10 cellular contexts compared by ENCODE assay signal in genomic region chr1:167669209-167670139, GRCh38. TPM values are rescaled to one million over a fixed set of nuclear protein-coding genes. Genes with fewer than 3 reads are reported as not detected.
A peak's percentile ranks its signal among the peaks of the same experiment; 100 is the strongest.
DNase-seq lines count a peak whose midpoint lies in the region; ATAC-seq and TF ChIP-seq lines count a peak whose summit lies in the region.
"Had no signal": no experiment of that assay in that cellular context is flagged by ENCODE, and none has a peak within 500 bp of the region (broad histone marks: within the 10 kb centered on the region; RNA-seq: fewer than 3 reads in every experiment).

No MANE protein-coding gene starts in this region.

- peak; percentile 65 for DNase-seq in GM12864 (ENCODE audit: low read depth)
- DNase-seq in heart right ventricle = no peak
- DNase-seq in NCI-H82 treated with DMSO at 0.1 percent for 48 hours (lab: John Stamatoyannopoulos, UW; ENCODE audit: unreplicated experiment) = no peak
- DNase-seq in SK-N-DZ (ENCODE audit: low spot score) = no peak
- no peak for DNase-seq in NCI-H524 (lab: John Stamatoyannopoulos, UW)
- DNase-seq in dedifferentiated amniotic fluid mesenchymal stem cell (ENCODE audit: extremely low spot score) = no peak
- DNase-seq: right lobe of liver had no signal

- no peaks in the 10 kb centered on the region for H3K27me3 ChIP-seq in heart right ventricle
- H3K27me3 ChIP-seq: hepatocyte, right lobe of liver had no signal

- peak overlapping the region in 7 of 10 donors; percentile 9 to 87 (median 49) for H3K27ac ChIP-seq in heart right ventricle
- H3K27ac ChIP-seq: hepatocyte, right lobe of liver had no signal

- H3K4me3 ChIP-seq in GM12864 (ENCODE audit: low read depth, low read length) = no peak overlapping the region
- no peak overlapping the region for H3K4me3 ChIP-seq in heart right ventricle
- H3K4me3 ChIP-seq: hepatocyte, right lobe of liver had no signal

- peaks cover 8 to 77% (median 71%) of the 10 kb centered on the region in 9 donors for H3K4me1 ChIP-seq in heart right ventricle
- H3K4me1 ChIP-seq: right lobe of liver had no signal

- ATAC-seq in GM21360 (IDR thresholded peaks at IDR 0.05; ENCODE audit: unreplicated experiment) = peak; percentile 50
- peak; percentile 45 for ATAC-seq in HG03469 (IDR thresholded peaks at IDR 0.05; ENCODE audit: unreplicated experiment)
- peak; percentile 21 to 82 (median 50) for ATAC-seq in heart right ventricle

- H3K36me3 ChIP-seq in heart right ventricle = peaks cover 0 to 29% (median 6%) of the 10 kb centered on the region in 9 donors

- 21 to 33% methylated on average over 6 of the region's 6 CpGs for WGBS in heart right ventricle, 2 donors

- no peaks in the 10 kb centered on the region for H3K9me3 ChIP-seq in heart right ventricle
- H3K9me3 ChIP-seq: right lobe of liver had no signal

- TF ChIP-seq CTCF in GM12864 (IDR thresholded peaks at IDR 0.05; ENCODE audit: low read depth, low read length, missing control alignments) (no peak), heart right ventricle (IDR thresholded peaks at IDR 0.05) (no peak)

- intact Hi-C loops in heart right ventricle (cut with DNase I) = loop anchor here in 2 of 10 donors (5.0 kb wide), 2 partner anchors 37 to 52 kb away; partner anchors contain the start of gene RCSD1 (in 1 of the 2)

RNA-seq across cellular contexts. Expression of gene RCSD1, which starts 39.4 kb away (rescaled TPM):
- total RNA-seq in heart right ventricle = 10 to 100 TPM; 27.9 to 50.2 (median 39.7) TPM
- 10 to 100 TPM in 1 of 2 donors, 1 to 10 TPM in 1; 9.0 to 13.5 TPM for polyA plus RNA-seq in heart right ventricle
- polyA plus RNA-seq in SK-N-DZ (2014; cell fraction: cytosol; rRNA removed) = not detected in 2 replicates
- not detected in 2 replicates for polyA plus RNA-seq in SK-N-DZ (2014; cell fraction: nucleus; rRNA removed)

RNA-seq across cellular contexts. Expression of gene MPZL1, which starts 52.3 kb away (rescaled TPM):
- 10 to 100 TPM; 15.6 to 52.5 (median 25.2) TPM for total RNA-seq in heart right ventricle
- 10 to 100 TPM; 12.8 to 24.0 TPM for polyA plus RNA-seq in heart right ventricle
- polyA plus RNA-seq in SK-N-DZ (2014; cell fraction: cytosol; rRNA removed) = 85.4 and 92.6 TPM in 2 replicates
- polyA plus RNA-seq in SK-N-DZ (2014; cell fraction: nucleus; rRNA removed) = 39.3 and 41.9 TPM in 2 replicates
